9 cellular contexts compared by ENCODE assay signal in genomic region chr6:115870464-115870863, GRCh38.
"Had no signal": no experiment of that assay in that cellular context is flagged by ENCODE, and none has a peak within 500 bp of the region (broad histone marks: within the 10 kb centered on the region; RNA-seq: fewer than 3 reads in every experiment).

No MANE protein-coding gene starts in this region.

- H3K9ac ChIP-seq: GM23248 had no signal

- ATAC-seq: HCT116, K562 had no signal

- H3K36me3 ChIP-seq: HAP-1 had no signal

- DNase-seq: GM23248, GOT3, H7, HFFc6, IMR-90 had no signal

- H3K4me3 ChIP-seq: GM23248, HAP-1, K562 had no signal

- FAIRE-seq: K562 had no signal

- H2AFZ ChIP-seq: GM23248 had no signal

- H3K27ac ChIP-seq: GM23248, HL-60 had no signal

- H3K4me1 ChIP-seq: HAP-1 had no signal

- H3K9me3 ChIP-seq: HAP-1 had no signal
